Comparison of ENCODE assay signal across 1 cellular context in genomic region chr3:32841875-32842505, GRCh38.
TF ChIP-seq lines count a peak whose summit lies in the region.

No MANE protein-coding gene starts in this region.

TF ChIP-seq in GM12878, 131 proteins besides CTCF, POLR2A, EP300 and RAD21 (continued from another document):
- TF ChIP-seq CBFB (IDR thresholded peaks at IDR 0.05; ENCODE audit: low read depth) (no peak), BCLAF1 (IDR thresholded peaks at IDR 0.05) (no peak), BCL3 (IDR thresholded peaks at IDR 0.05; ENCODE audit: borderline replicate concordance, insufficient read depth, low read depth, low read length, poor library complexity, severe bottlenecking) (no peak), MYB (IDR thresholded peaks at IDR 0.05; ENCODE audit: borderline replicate concordance, low read depth, low read length) (no peak), BACH1 (IDR thresholded peaks at IDR 0.05; ENCODE audit: borderline replicate concordance) (no peak), CREB1 (IDR thresholded peaks at IDR 0.05; ENCODE audit: low read depth) (no peak), MXI1 (IDR thresholded peaks at IDR 0.05; ENCODE audit: low read depth, low read length) (no peak), REST (IDR thresholded peaks at IDR 0.05; ENCODE audit: low read depth, low read length) (no peak), CHD4 (IDR thresholded peaks at IDR 0.05) (no peak), NRF1 (conservative IDR thresholded peaks at IDR 0.05; ENCODE audit: low read depth, low read length) (no peak)
